Comparison of ENCODE assay signal across 15 cellular contexts in genomic region chr15:70400766-70401541, GRCh38.
DNase-seq lines count a peak whose midpoint lies in the region; ATAC-seq and TF ChIP-seq lines count a peak whose summit lies in the region.
"Had no signal": no experiment of that assay in that cellular context is flagged by ENCODE, and none has a peak within 500 bp of the region (broad histone marks: within the 10 kb centered on the region; RNA-seq: fewer than 3 reads in every experiment).

No MANE protein-coding gene starts in this region.

- intact Hi-C loops in tibial artery (cut with DNase I; ENCODE audit: low total_unique reads): no loop called here
- intact Hi-C loops in activated CD4-positive, alpha-beta T cell treated with anti-CD3 and anti-CD28 coated beads for 36 hours (cut with DNase I, micrococcal nuclease): no loop called here

- H3K4me1 Mint-ChIP-seq in activated CD4-positive, alpha-beta T cell treated with anti-CD3 and anti-CD28 coated beads for 36 hours: no peaks in the 10 kb centered on the region
- H3K4me1 Mint-ChIP-seq: CD4-positive, alpha-beta memory T cell had no signal

- CTCF ChIA-PET in HEK293 (lab: Yijun Ruan, JAX): interaction anchor here (0.5 to 1.2 kb wide), 2 partner anchors 66 to 87 kb away, joined by 3 read pairs; no protein-coding TSS in a partner anchor
- CTCF ChIA-PET in activated CD4-positive, alpha-beta T cell treated with anti-CD3 and anti-CD28 coated beads for 36 hours (lab: Charles Lee): interaction anchor here (0.7 to 1.5 kb wide), 3 partner anchors 11 to 13 kb away, joined by 3 to 4 read pairs (median 3); no protein-coding TSS in a partner anchor

- H3K27me3 ChIP-seq in tibial artery (peaks cover 0 to 5% of the 10 kb centered on the region in 2 donors), H7 (ENCODE audit: control insufficient read depth, insufficient read depth, low read length) (no peaks in the 10 kb centered on the region)

- H3K9me3 ChIP-seq in HEK293 (ENCODE audit: control insufficient read depth, insufficient read depth, low read depth, low read length): no peaks in the 10 kb centered on the region
- peaks cover 0 to 3% (median 0%) of the 10 kb centered on the region in 3 donors for H3K9me3 ChIP-seq in tibial artery

- no peak overlapping the region for H3K27ac Mint-ChIP-seq in activated CD4-positive, alpha-beta T cell treated with anti-CD3 and anti-CD28 coated beads for 36 hours

- H3K9me3 Mint-ChIP-seq in activated CD4-positive, alpha-beta T cell treated with anti-CD3 and anti-CD28 coated beads for 36 hours (ENCODE audit: low read depth): no peaks in the 10 kb centered on the region
- H3K9me3 Mint-ChIP-seq: CD4-positive, alpha-beta memory T cell had no signal

- no peak overlapping the region for H3K4me3 ChIP-seq in HEK293 (ENCODE audit: low read depth, low read length)
- no peak overlapping the region for H3K4me3 ChIP-seq in astrocyte of the cerebellum (ENCODE audit: low read depth, low read length)
- no peak overlapping the region for H3K4me3 ChIP-seq in tibial artery
- no peak overlapping the region for H3K4me3 ChIP-seq in H7 (ENCODE audit: insufficient read depth, low read depth, low read length)
- H3K4me3 ChIP-seq: SK-N-MC had no signal

- H3K4me1 ChIP-seq in HEK293 (ENCODE audit: control insufficient read depth, insufficient read depth, low read length) (no peaks in the 10 kb centered on the region), tibial artery (peaks cover 0 to 25% (median 15%) of the 10 kb centered on the region in 4 donors)

- DNase-seq in astrocyte of the cerebellum (ENCODE audit: low read depth) (peak; percentile 15), mesenteric fat pad (ENCODE audit: low spot score) (peak; percentile 33), tibial artery (peak; percentile 62 to 75), H7 (no peak)
- no peak for DNase-seq in activated CD4-positive, alpha-beta T cell treated with anti-CD3 and anti-CD28 coated beads for 36 hours
- DNase-seq: Calu3; CD4-positive, alpha-beta memory T cell; KBM-7; NCI-H1092; NCI-H2081 treated with DMSO at 0.1 percent for 48 hours; NCI-H510A treated with DMSO at 0.1 percent for 48 hours had no signal

- POLR2A ChIA-PET in HEK293 (lab: Yijun Ruan, JAX): no interaction called here
- POLR2A ChIA-PET in activated CD4-positive, alpha-beta T cell treated with anti-CD3 and anti-CD28 coated beads for 36 hours (lab: Charles Lee): no interaction called here

- H3K36me3 ChIP-seq in HEK293 (ENCODE audit: control insufficient read depth in 2 of 2, insufficient read depth in 1 of 2, low read length in 2 of 2) (no peaks in the 10 kb centered on the region), tibial artery (no peaks in the 10 kb centered on the region), H7 (replicated peaks; ENCODE audit: control insufficient read depth, insufficient read depth, low read length) (no peaks in the 10 kb centered on the region)

- no peak for ATAC-seq in activated CD4-positive, alpha-beta T cell treated with anti-CD3 and anti-CD28 coated beads for 36 hours
- no peak for ATAC-seq in GM18868 (IDR thresholded peaks at IDR 0.05; ENCODE audit: unreplicated experiment)
- ATAC-seq: Panc1 had no signal

- TF ChIP-seq CTCF in HEK293 (tag by site-specific recombination; IDR thresholded peaks at IDR 0.05) (no peak), astrocyte of the cerebellum (IDR thresholded peaks at IDR 0.05; ENCODE audit: low read depth, low read length, missing control alignments) (no peak), tibial artery (IDR thresholded peaks at IDR 0.05) (no peak)

- no peak overlapping the region for H3K4me3 Mint-ChIP-seq in activated CD4-positive, alpha-beta T cell treated with anti-CD3 and anti-CD28 coated beads for 36 hours
- H3K4me3 Mint-ChIP-seq: CD4-positive, alpha-beta memory T cell had no signal

- H3K27me3 Mint-ChIP-seq in activated CD4-positive, alpha-beta T cell treated with anti-CD3 and anti-CD28 coated beads for 36 hours: peaks cover 5% of the 10 kb centered on the region

- H3K27ac ChIP-seq in HEK293 (ENCODE audit: extremely low read depth, low read depth, low read length) (no peak overlapping the region), tibial artery (no peak overlapping the region)
- H3K27ac ChIP-seq: SK-N-MC had no signal

- in situ Hi-C loops in astrocyte of the cerebellum (cut with HindIII; ENCODE audit: low sequenced_read_pairs): no loop called here

- H3K36me3 Mint-ChIP-seq in activated CD4-positive, alpha-beta T cell treated with anti-CD3 and anti-CD28 coated beads for 36 hours (ENCODE audit: low read depth): no peaks in the 10 kb centered on the region
- H3K36me3 Mint-ChIP-seq: CD4-positive, alpha-beta memory T cell had no signal

TF ChIP-seq in HEK293, 187 proteins besides CTCF, POLR2A, EP300 and RAD21:
- TF ChIP-seq ZNF529 (tag by site-specific recombination; IDR thresholded peaks at IDR 0.05; ENCODE audit: insufficient replicate concordance) (no peak), ZIC2 (tag by site-specific recombination; IDR thresholded peaks at IDR 0.05) (peak; percentile 97), HIC1 (tag by site-specific recombination; IDR thresholded peaks at IDR 0.05) (no peak)

Comparison
In these comparisons a context has a peak if more than half of its experiments do, and no peak if none do; other contexts are left out.
1. DNase-seq: peak in astrocyte of the cerebellum (single experiment), mesenteric fat pad (single experiment) and tibial artery (2 of 2); none in H7 (single experiment) and activated CD4-positive, alpha-beta T cell treated with anti-CD3 and anti-CD28 coated beads for 36 hours (single experiment).